9 cellular contexts compared by ENCODE assay signal in genomic region chr11:65553301-65554001, GRCh38. TPM values are rescaled to one million over a fixed set of nuclear protein-coding genes. Genes with fewer than 3 reads are reported as not detected.
DNase-seq lines count a peak whose midpoint lies in the region; ATAC-seq and TF ChIP-seq lines count a peak whose summit lies in the region.
"Had no signal": no experiment of that assay in that cellular context is flagged by ENCODE, and none has a peak within 500 bp of the region (broad histone marks: within the 10 kb centered on the region; RNA-seq: fewer than 3 reads in every experiment).

No MANE protein-coding gene starts in this region.

- peak overlapping the region in 1 of 2 donors; percentile 87 for H3K4me3 Mint-ChIP-seq in activated T-cell treated with anti-CD3 and anti-CD28 coated beads, Interleukin-2, amount 50 U/mL, for 72 hours
- H3K4me3 Mint-ChIP-seq in naive thymus-derived CD8-positive, alpha-beta T cell = peak overlapping the region; percentile 24 to 91 (median 72)
- no peak overlapping the region for H3K4me3 Mint-ChIP-seq in Caco-2 (ENCODE audit: unreplicated experiment)

- peak overlapping the region; percentile 77 for H3K27ac ChIP-seq in DND-41 (ENCODE audit: low read length)

- H3K36me3 ChIP-seq in DND-41 (ENCODE audit: insufficient read depth, low read length) (no peaks in the 10 kb centered on the region), Caco-2 (ENCODE audit: control insufficient read depth, insufficient read depth, low read length) (no peaks in the 10 kb centered on the region; the same call in 1 of the 2 replicates)

- H3K4me1 ChIP-seq in DND-41 (ENCODE audit: insufficient read depth, low read length) (peaks cover 54% of the 10 kb centered on the region), Caco-2 (peaks cover 52% of the 10 kb centered on the region)

- POLR2A ChIA-PET in naive thymus-derived CD8-positive, alpha-beta T cell (lab: Charles Lee) = interaction anchor here (0.6 to 7.7 kb wide), 11 partner anchors 9 to 337 kb away, joined by 3 to 149 read pairs (median 7); partner anchors contain the start of genes CCDC85B, EHBP1L1, FAM89B and MALAT1
- POLR2A ChIA-PET in Caco-2 (lab: Charles Lee) = no interaction called here

- H3K9me3 ChIP-seq in DND-41 (ENCODE audit: insufficient read depth, low read length, severe bottlenecking) (no peaks in the 10 kb centered on the region), Caco-2 (no peaks in the 10 kb centered on the region)

- no peaks in the 10 kb centered on the region for H3K79me2 ChIP-seq in DND-41 (ENCODE audit: insufficient read depth, low read length)

- H3K4me2 ChIP-seq in DND-41 (ENCODE audit: insufficient read depth, low read length) = peak overlapping the region; percentile 79

- H3K27me3 Mint-ChIP-seq in activated T-cell treated with anti-CD3 and anti-CD28 coated beads, Interleukin-2, amount 50 U/mL, for 72 hours (ENCODE audit: low read depth) = no peaks in the 10 kb centered on the region
- no peaks in the 10 kb centered on the region for H3K27me3 Mint-ChIP-seq in naive thymus-derived CD8-positive, alpha-beta T cell
- no peaks in the 10 kb centered on the region for H3K27me3 Mint-ChIP-seq in Caco-2 (ENCODE audit: insufficient read depth, unreplicated experiment)

- H3K27me3 ChIP-seq in DND-41 (ENCODE audit: insufficient read depth, low read length, poor library complexity) (peaks cover 10% of the 10 kb centered on the region), Caco-2 (replicated peaks; ENCODE audit: control insufficient read depth, insufficient read depth, low read length) (no peaks in the 10 kb centered on the region)

- DNase-seq in DND-41 (peak; percentile 96), NCI-H510A treated with DMSO at 0.1 percent for 48 hours (lab: John Stamatoyannopoulos, UW) (peak; percentile 83), SKM-1 (lab: John Stamatoyannopoulos, UW; ENCODE audit: unreplicated experiment) (no peak), AG08395 (ENCODE audit: low spot score) (no peak), Caco-2 (no peak)
- DNase-seq in activated T-cell treated with anti-CD3 and anti-CD28 coated beads, Interleukin-2, amount 50 U/mL, for 72 hours = peak; percentile 72 to 81
- DNase-seq in naive thymus-derived CD8-positive, alpha-beta T cell = peak; percentile 56 to 93 (median 80)

- intact Hi-C loops in Caco-2 (cut with micrococcal nuclease; ENCODE audit: unreplicated experiment) = no loop called here

- CTCF ChIA-PET in Caco-2 (lab: Charles Lee) = interaction anchor here (0.6 kb wide), 2 partner anchors 59 to 278 kb away, joined by 4 to 6 read pairs; no protein-coding TSS in a partner anchor

- ATAC-seq in DND-41 (ENCODE audit: insufficient read depth, low read depth) (peak; percentile 87), esophagus mucosa (no peak)
- peak; percentile 49 to 73 for ATAC-seq in activated T-cell treated with anti-CD3 and anti-CD28 coated beads, Interleukin-2, amount 50 U/mL, for 72 hours (replicated peaks in 1 of 2)
- peak; percentile 67 to 80 for ATAC-seq in naive thymus-derived CD8-positive, alpha-beta T cell

- TF ChIP-seq CTCF in DND-41 (IDR thresholded peaks at IDR 0.05; ENCODE audit: borderline replicate concordance, extremely low read depth, low read length, poor library complexity, severe bottlenecking) (no peak), Caco-2 (IDR thresholded peaks at IDR 0.05; ENCODE audit: insufficient read depth in 1 of 2, low read depth in 1 of 2, low read length in 1 of 2, severe bottlenecking in 1 of 2, unreplicated experiment in 1 of 2) (no peak)

- peaks cover 9 to 17% of the 10 kb centered on the region in 2 donors for H3K36me3 Mint-ChIP-seq in activated T-cell treated with anti-CD3 and anti-CD28 coated beads, Interleukin-2, amount 50 U/mL, for 72 hours (ENCODE audit: insufficient read depth in 2 of 2)
- H3K36me3 Mint-ChIP-seq in naive thymus-derived CD8-positive, alpha-beta T cell = peaks cover 0 to 36% (median 11%) of the 10 kb centered on the region in 3 donors
- H3K36me3 Mint-ChIP-seq in Caco-2 (ENCODE audit: insufficient read depth, unreplicated experiment) = peaks cover 31% of the 10 kb centered on the region

- H3K27ac Mint-ChIP-seq in activated T-cell treated with anti-CD3 and anti-CD28 coated beads, Interleukin-2, amount 50 U/mL, for 72 hours = no peak overlapping the region
- peak overlapping the region in 6 of 10 donors; percentile 65 to 93 (median 82) for H3K27ac Mint-ChIP-seq in naive thymus-derived CD8-positive, alpha-beta T cell
- H3K27ac Mint-ChIP-seq in Caco-2 (ENCODE audit: unreplicated experiment) = no peak overlapping the region
- H3K27ac Mint-ChIP-seq: progenitor cell of endocrine pancreas had no signal

- no peaks in the 10 kb centered on the region for H3K9me3 Mint-ChIP-seq in activated T-cell treated with anti-CD3 and anti-CD28 coated beads, Interleukin-2, amount 50 U/mL, for 72 hours
- H3K9me3 Mint-ChIP-seq in naive thymus-derived CD8-positive, alpha-beta T cell = no peaks in the 10 kb centered on the region
- H3K9me3 Mint-ChIP-seq in Caco-2 (ENCODE audit: unreplicated experiment) = no peaks in the 10 kb centered on the region

- peak overlapping the region; percentile 62 for H3K9ac ChIP-seq in DND-41 (ENCODE audit: low read depth, low read length)

- peak overlapping the region; percentile 67 for H2AFZ ChIP-seq in DND-41 (ENCODE audit: low read depth, low read length)

- H3K4me1 Mint-ChIP-seq in activated T-cell treated with anti-CD3 and anti-CD28 coated beads, Interleukin-2, amount 50 U/mL, for 72 hours (ENCODE audit: low read depth) = peaks cover 67% of the 10 kb centered on the region
- peaks cover 44 to 70% (median 68%) of the 10 kb centered on the region in 4 donors for H3K4me1 Mint-ChIP-seq in naive thymus-derived CD8-positive, alpha-beta T cell
- H3K4me1 Mint-ChIP-seq in Caco-2 (ENCODE audit: low read depth, unreplicated experiment) = peaks cover 44% of the 10 kb centered on the region

- H3K4me3 ChIP-seq in DND-41 (ENCODE audit: low read depth in 1 of 2, low read length in 2 of 2) = peak overlapping the region; percentile 6 to 57; a peak in 3 of 4 replicates
- H3K4me3 ChIP-seq in Caco-2 (ENCODE audit: low read depth, low read length) = no peak overlapping the region

- BruUV-seq in Caco-2 (replicated peaks; lab: Mats Ljungman, UMichigan) = no TSS peak

- H4K20me1 ChIP-seq in DND-41 (ENCODE audit: insufficient read depth, low read length) = peaks cover 6% of the 10 kb centered on the region

RNA-seq across cellular contexts. Expression of gene LTBP3, which starts 4.7 kb away (rescaled TPM):
- total RNA-seq in activated T-cell treated with anti-CD3 and anti-CD28 coated beads, Interleukin-2, amount 50 U/mL, for 72 hours = 100 to 1,000 TPM; 106 TPM
- 100 to 1,000 TPM; 258 to 261 TPM for total RNA-seq in naive thymus-derived CD8-positive, alpha-beta T cell
- polyA plus RNA-seq in naive thymus-derived CD8-positive, alpha-beta T cell = 10 to 100 TPM in 2 of 3 donors, 1 to 10 TPM in 1; 7.3 to 35.0 (median 18.9) TPM
- total RNA-seq in esophagus mucosa = 20.9 TPM
- total RNA-seq in Caco-2 (2022) = 87.2 and 91.2 TPM in 2 replicates

RNA-seq across cellular contexts. Expression of gene ZNRD2, which starts 16.8 kb away (rescaled TPM):
- 10 to 100 TPM; 23.5 to 25.1 TPM for total RNA-seq in activated T-cell treated with anti-CD3 and anti-CD28 coated beads, Interleukin-2, amount 50 U/mL, for 72 hours
- total RNA-seq in naive thymus-derived CD8-positive, alpha-beta T cell = 10 to 100 TPM; 31.5 to 32.7 TPM
- polyA plus RNA-seq in naive thymus-derived CD8-positive, alpha-beta T cell = 10 to 100 TPM; 62.9 to 86.3 (median 80.1) TPM
- total RNA-seq in esophagus mucosa (31.8 TPM), Caco-2 (2022) (52.9 and 53.9 TPM in 2 replicates)

RNA-seq across cellular contexts. Expression of gene FAM89B, which starts 18.9 kb away (rescaled TPM):
- total RNA-seq in activated T-cell treated with anti-CD3 and anti-CD28 coated beads, Interleukin-2, amount 50 U/mL, for 72 hours = 10 to 100 TPM; 21.4 to 26.7 TPM
- total RNA-seq in naive thymus-derived CD8-positive, alpha-beta T cell = 10 to 100 TPM; 39.3 to 42.1 TPM
- polyA plus RNA-seq in naive thymus-derived CD8-positive, alpha-beta T cell = 100 to 1,000 TPM in 2 of 3 donors, 10 to 100 TPM in 1; 70.9 to 122 (median 101) TPM
- 25.9 TPM for total RNA-seq in esophagus mucosa
- total RNA-seq in Caco-2 (2022) = 24.0 and 26.9 TPM in 2 replicates

RNA-seq across cellular contexts. Expression of gene EHBP1L1, which starts 22.4 kb away (rescaled TPM):
- total RNA-seq in activated T-cell treated with anti-CD3 and anti-CD28 coated beads, Interleukin-2, amount 50 U/mL, for 72 hours = 100 to 1,000 TPM in 1 of 2 donors, 10 to 100 TPM in 1; 93.9 to 113 TPM
- 100 to 1,000 TPM; 101 to 108 TPM for total RNA-seq in naive thymus-derived CD8-positive, alpha-beta T cell
- polyA plus RNA-seq in naive thymus-derived CD8-positive, alpha-beta T cell = 10 to 100 TPM; 10.8 to 19.8 (median 11.5) TPM
- total RNA-seq in esophagus mucosa (52.6 TPM), Caco-2 (2022) (19.2 and 19.6 TPM in 2 replicates)

RNA-seq across cellular contexts. Expression of gene SCYL1, which starts 28.6 kb away (rescaled TPM):
- total RNA-seq in activated T-cell treated with anti-CD3 and anti-CD28 coated beads, Interleukin-2, amount 50 U/mL, for 72 hours = 10 to 100 TPM; 77.9 to 83.4 TPM
- 10 to 100 TPM; 69.0 to 70.6 TPM for total RNA-seq in naive thymus-derived CD8-positive, alpha-beta T cell
- polyA plus RNA-seq in naive thymus-derived CD8-positive, alpha-beta T cell = 10 to 100 TPM; 23.2 to 41.5 (median 33.5) TPM
- total RNA-seq in esophagus mucosa = 36.7 TPM
- total RNA-seq in Caco-2 (2022) = 123 and 124 TPM in 2 replicates

Comparison
In these comparisons a context has a peak if more than half of its experiments do, and no peak if none do; other contexts are left out.
1. DNase-seq: peak in DND-41 (single experiment), NCI-H510A treated with DMSO at 0.1 percent for 48 hours (single experiment), activated T-cell treated with anti-CD3 and anti-CD28 coated beads, Interleukin-2, amount 50 U/mL, for 72 hours (2 of 2) and naive thymus-derived CD8-positive, alpha-beta T cell (10 of 10); none in SKM-1 (single experiment), AG08395 (single experiment) and Caco-2 (0 of 2).
2. H3K27ac Mint-ChIP-seq: peak in naive thymus-derived CD8-positive, alpha-beta T cell (6 of 10); none in activated T-cell treated with anti-CD3 and anti-CD28 coated beads, Interleukin-2, amount 50 U/mL, for 72 hours (single experiment) and Caco-2 (single experiment).